Comparison of ENCODE assay signal across 14 cellular contexts in the genomic region with DNA sequence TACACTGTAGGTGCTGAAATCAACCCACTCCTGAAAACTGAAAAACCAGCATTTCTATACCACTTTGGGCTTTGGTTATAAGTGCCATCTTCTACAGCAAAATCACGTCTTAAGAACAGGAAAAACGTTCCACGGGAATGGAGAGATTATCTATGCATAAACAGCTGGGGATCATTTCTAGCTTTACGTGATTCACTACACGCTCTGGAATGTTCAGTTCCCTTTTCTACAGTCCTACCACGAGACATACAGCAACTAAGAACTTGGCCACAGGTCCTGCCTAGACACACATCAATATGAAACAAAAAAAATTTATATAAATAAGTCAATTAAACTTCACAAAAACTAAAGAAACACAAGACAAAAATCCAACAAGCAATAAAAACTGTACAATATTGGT. TPM values are rescaled to one million over a fixed set of nuclear protein-coding genes. Genes with fewer than 3 reads are reported as not detected.
DNase-seq lines count a peak whose midpoint lies in the region; ATAC-seq and TF ChIP-seq lines count a peak whose summit lies in the region.
"Had no signal": no experiment of that assay in that cellular context is flagged by ENCODE, and none has a peak within 500 bp of the region (broad histone marks: within the 10 kb centered on the region; RNA-seq: fewer than 3 reads in every experiment).

No MANE protein-coding gene starts in this region.

- H3K27ac ChIP-seq in Peyer's patch: peak overlapping the region in 3 of 4 donors; percentile 8 to 99 (median 93)
- peak overlapping the region; percentile 33 for H3K27ac ChIP-seq in thymus (ENCODE audit: low read depth)
- H3K27ac ChIP-seq in thyroid gland: no peak overlapping the region
- H3K27ac ChIP-seq: vagina had no signal

- ATAC-seq in GM21526 (IDR thresholded peaks at IDR 0.05; ENCODE audit: low FRiP score, unreplicated experiment): no peak
- ATAC-seq: sciatic nerve, SK-N-SH treated with all-trans-retinoic acid at 6 μM for 48 hours had no signal

- H3K27me3 ChIP-seq in Peyer's patch: no peaks in the 10 kb centered on the region
- H3K27me3 ChIP-seq in thymus (ENCODE audit: control insufficient read depth, insufficient read depth): no peaks in the 10 kb centered on the region
- H3K27me3 ChIP-seq in thyroid gland: no peaks in the 10 kb centered on the region
- H3K27me3 ChIP-seq: vagina had no signal

- intact Hi-C loops in activated naive CD4-positive, alpha-beta T cell treated with anti-CD3 and anti-CD28 coated beads for 36 hours (cut with micrococcal nuclease): no loop called here
- intact Hi-C loops in thyroid gland (cut with DNase I): no loop called here

- peak overlapping the region; percentile 15 to 83 (median 72) for H3K4me3 ChIP-seq in Peyer's patch
- H3K4me3 ChIP-seq in fibroblast of villous mesenchyme (ENCODE audit: low read depth, low read length): no peak overlapping the region
- peak overlapping the region; percentile 89 for H3K4me3 ChIP-seq in thymus (ENCODE audit: low read length)
- H3K4me3 ChIP-seq in thyroid gland (replicated peaks in 1 of 3): no peak overlapping the region
- H3K4me3 ChIP-seq: vagina had no signal

- peaks cover 34% of the 10 kb centered on the region for H3K4me1 Mint-ChIP-seq in activated naive CD4-positive, alpha-beta T cell treated with anti-CD3 and anti-CD28 coated beads for 36 hours (ENCODE audit: low read depth)

- H3K36me3 ChIP-seq in Peyer's patch (peaks cover 0 to 14% (median 0%) of the 10 kb centered on the region in 3 donors), thymus (ENCODE audit: control insufficient read depth, insufficient read depth) (peaks cover 30% of the 10 kb centered on the region), thyroid gland (no peaks in the 10 kb centered on the region)
- H3K36me3 ChIP-seq: vagina had no signal

- TF ChIP-seq CTCF in Peyer's patch (IDR thresholded peaks at IDR 0.05): no peak
- no peak for TF ChIP-seq CTCF in fibroblast of villous mesenchyme (IDR thresholded peaks at IDR 0.05; ENCODE audit: insufficient read depth, low read depth, low read length)
- no peak for TF ChIP-seq CTCF in thyroid gland (IDR thresholded peaks at IDR 0.05)

- no peak overlapping the region for H3K27ac Mint-ChIP-seq in activated naive CD4-positive, alpha-beta T cell treated with anti-CD3 and anti-CD28 coated beads for 36 hours

- peaks cover 31% of the 10 kb centered on the region for H3K36me3 Mint-ChIP-seq in activated naive CD4-positive, alpha-beta T cell treated with anti-CD3 and anti-CD28 coated beads for 36 hours (ENCODE audit: low read depth)

- no peaks in the 10 kb centered on the region for H3K27me3 Mint-ChIP-seq in activated naive CD4-positive, alpha-beta T cell treated with anti-CD3 and anti-CD28 coated beads for 36 hours (ENCODE audit: low read depth)

- 15% methylated on average over 6 of the region's 6 CpGs for WGBS in thymus
- 91 to 92% methylated on average over 6 of the region's 6 CpGs for WGBS in thyroid gland, 2 donors

- CTCF ChIA-PET in activated naive CD4-positive, alpha-beta T cell treated with anti-CD3 and anti-CD28 coated beads for 36 hours (lab: Charles Lee): interaction anchor here (1.3 kb wide), 1 partner anchor 270 kb away, joined by 4 read pairs; no protein-coding TSS in a partner anchor

- DNase-seq in activated naive CD4-positive, alpha-beta T cell treated with anti-CD3 and anti-CD28 coated beads for 36 hours: no peak
- no peak for DNase-seq in activated naive CD4-positive, alpha-beta T cell treated with anti-CD3 and anti-CD28 coated beads, Interleukin-2, amount 50 U/mL, for 16 hours
- DNase-seq in Peyer's patch: no peak
- DNase-seq in fibroblast of villous mesenchyme (ENCODE audit: low read depth): peak; percentile 13
- no peak for DNase-seq in NCI-H510A treated with DMSO at 0.1 percent for 48 hours (lab: John Stamatoyannopoulos, UW)
- no peak for DNase-seq in thyroid gland
- DNase-seq: midbrain, NCI-H526 had no signal

- TF ChIP-seq POLR2A in Peyer's patch (IDR thresholded peaks at IDR 0.05) (no peak), thyroid gland (IDR thresholded peaks at IDR 0.05) (no peak)

- H3K4me1 ChIP-seq in Peyer's patch (peaks cover 0 to 24% (median 5%) of the 10 kb centered on the region in 4 donors), thymus (ENCODE audit: control insufficient read depth, insufficient read depth, low read length) (peaks cover 4% of the 10 kb centered on the region), thyroid gland (peaks cover 17 to 24% of the 10 kb centered on the region in 2 donors)

- H3K9me3 ChIP-seq in Peyer's patch (no peaks in the 10 kb centered on the region), thymus (ENCODE audit: control insufficient read depth) (no peaks in the 10 kb centered on the region), thyroid gland (no peaks in the 10 kb centered on the region)
- H3K9me3 ChIP-seq: vagina had no signal

- H3K9me3 Mint-ChIP-seq in activated naive CD4-positive, alpha-beta T cell treated with anti-CD3 and anti-CD28 coated beads for 36 hours: no peaks in the 10 kb centered on the region

- peak overlapping the region; percentile 1 for H3K4me3 Mint-ChIP-seq in activated naive CD4-positive, alpha-beta T cell treated with anti-CD3 and anti-CD28 coated beads for 36 hours

RNA-seq across cellular contexts. Expression of a gene that starts 3.6 kb away (rescaled TPM):
- 10 to 100 TPM; 70.2 to 72.6 TPM for total RNA-seq in activated naive CD4-positive, alpha-beta T cell treated with anti-CD3 and anti-CD28 coated beads for 36 hours
- total RNA-seq in Peyer's patch: 100 to 1,000 TPM in 1 of 4 donors, 10 to 100 TPM in 2, 1 to 10 TPM in 1; 4.9 to 446 (median 22.2) TPM
- not detected in 2 replicates for total RNA-seq in fibroblast of villous mesenchyme
- 942 TPM for polyA plus RNA-seq in thymus
- 10 to 100 TPM in 3 of 4 donors, 1 to 10 TPM in 1; 7.1 to 17.5 (median 13.5) TPM for total RNA-seq in thyroid gland
- total RNA-seq: G401 had no signal

Comparison
In these comparisons a context has a peak if more than half of its experiments do, and no peak if none do; other contexts are left out.
1. H3K27ac ChIP-seq: peak in Peyer's patch (3 of 4) and thymus (single experiment); none in thyroid gland (0 of 3).
2. H3K4me3 ChIP-seq: peak in Peyer's patch (4 of 4) and thymus (single experiment); none in fibroblast of villous mesenchyme (single experiment) and thyroid gland (0 of 3).